ENCODE assay signal across 16 cellular contexts in genomic region chr14:100129161-100129589, GRCh38. TPM values are rescaled to one million over a fixed set of nuclear protein-coding genes. Genes with fewer than 3 reads are reported as not detected.
DNase-seq lines count a peak whose midpoint lies in the region; ATAC-seq and TF ChIP-seq lines count a peak whose summit lies in the region.
"Had no signal": no experiment of that assay in that cellular context is flagged by ENCODE, and none has a peak within 500 bp of the region (broad histone marks: within the 10 kb centered on the region; RNA-seq: fewer than 3 reads in every experiment).

No MANE protein-coding gene starts in this region.

- peak overlapping the region; percentile 78 for H3K27ac Mint-ChIP-seq in activated T-cell treated with anti-CD3 and anti-CD28 coated beads, Interleukin-2, amount 50 U/mL, for 24 hours
- H3K27ac Mint-ChIP-seq in glutamatergic neuron (ENCODE audit: unreplicated experiment): peak overlapping the region; percentile 19
- peak overlapping the region; percentile 69 for H3K27ac Mint-ChIP-seq in stimulated activated naive B cell treated with anti-CD40 and anti-IgM and Interleukin-4, amounts not matched to agents 10 μg/mL and 1 μg/mL and 100 μg/mL, for 72 hours
- no peak overlapping the region for H3K27ac Mint-ChIP-seq in HFFc6

- no peaks in the 10 kb centered on the region for H3K27me3 Mint-ChIP-seq in activated T-cell treated with anti-CD3 and anti-CD28 coated beads, Interleukin-2, amount 50 U/mL, for 24 hours
- H3K27me3 Mint-ChIP-seq in glutamatergic neuron (ENCODE audit: unreplicated experiment): peaks cover 11% of the 10 kb centered on the region
- no peaks in the 10 kb centered on the region for H3K27me3 Mint-ChIP-seq in stimulated activated naive B cell treated with anti-CD40 and anti-IgM and Interleukin-4, amounts not matched to agents 10 μg/mL and 1 μg/mL and 100 μg/mL, for 72 hours
- peaks cover 18% of the 10 kb centered on the region for H3K27me3 Mint-ChIP-seq in HFFc6 (ENCODE audit: insufficient read depth)

- in situ Hi-C loops in astrocyte of the spinal cord (cut with HindIII; ENCODE audit: low sequenced_read_pairs): no loop called here

- no peak for ATAC-seq in stimulated activated naive B cell treated with anti-CD40 and anti-IgM and Interleukin-4, amounts not matched to agents 10 μg/mL and 1 μg/mL and 100 μg/mL, for 72 hours (replicated peaks)
- ATAC-seq in GM21526 (IDR thresholded peaks at IDR 0.05; ENCODE audit: low FRiP score, unreplicated experiment): no peak
- ATAC-seq: A549; activated T-cell treated with anti-CD3 and anti-CD28 coated beads, Interleukin-2, amount 50 U/mL, for 4 hours; HepG2; left colon had no signal

- H3K36me3 Mint-ChIP-seq in activated T-cell treated with anti-CD3 and anti-CD28 coated beads, Interleukin-2, amount 50 U/mL, for 24 hours (ENCODE audit: low read depth): peaks cover 97% of the 10 kb centered on the region
- peaks cover 6% of the 10 kb centered on the region for H3K36me3 Mint-ChIP-seq in glutamatergic neuron (ENCODE audit: unreplicated experiment)
- H3K36me3 Mint-ChIP-seq in stimulated activated naive B cell treated with anti-CD40 and anti-IgM and Interleukin-4, amounts not matched to agents 10 μg/mL and 1 μg/mL and 100 μg/mL, for 72 hours: peaks cover 52 to 66% of the 10 kb centered on the region in 2 donors
- H3K36me3 Mint-ChIP-seq in HFFc6 (ENCODE audit: low read depth): no peaks in the 10 kb centered on the region

- no peaks in the 10 kb centered on the region for H3K9me3 Mint-ChIP-seq in activated T-cell treated with anti-CD3 and anti-CD28 coated beads, Interleukin-2, amount 50 U/mL, for 24 hours
- H3K9me3 Mint-ChIP-seq in glutamatergic neuron (ENCODE audit: unreplicated experiment) (peaks cover 13% of the 10 kb centered on the region), HFFc6 (no peaks in the 10 kb centered on the region)
- no peaks in the 10 kb centered on the region for H3K9me3 Mint-ChIP-seq in stimulated activated naive B cell treated with anti-CD40 and anti-IgM and Interleukin-4, amounts not matched to agents 10 μg/mL and 1 μg/mL and 100 μg/mL, for 72 hours
- H3K9me3 Mint-ChIP-seq: activated T-cell treated with anti-CD3 and anti-CD28 coated beads, Interleukin-2, amount 50 U/mL, for 4 hours had no signal

- no peaks in the 10 kb centered on the region for H3K4me1 Mint-ChIP-seq in activated T-cell treated with anti-CD3 and anti-CD28 coated beads, Interleukin-2, amount 50 U/mL, for 24 hours (ENCODE audit: low read depth)
- H3K4me1 Mint-ChIP-seq in glutamatergic neuron (ENCODE audit: low read depth, unreplicated experiment): peaks cover 3% of the 10 kb centered on the region
- peaks cover 10 to 11% of the 10 kb centered on the region in 2 donors for H3K4me1 Mint-ChIP-seq in stimulated activated naive B cell treated with anti-CD40 and anti-IgM and Interleukin-4, amounts not matched to agents 10 μg/mL and 1 μg/mL and 100 μg/mL, for 72 hours
- no peaks in the 10 kb centered on the region; the same call in 1 of the 2 replicates for H3K4me1 Mint-ChIP-seq in HFFc6 (ENCODE audit: low read depth)

- no peak overlapping the region for H3K4me3 Mint-ChIP-seq in activated T-cell treated with anti-CD3 and anti-CD28 coated beads, Interleukin-2, amount 50 U/mL, for 24 hours
- no peak overlapping the region for H3K4me3 Mint-ChIP-seq in glutamatergic neuron (ENCODE audit: unreplicated experiment)
- no peak overlapping the region for H3K4me3 Mint-ChIP-seq in stimulated activated naive B cell treated with anti-CD40 and anti-IgM and Interleukin-4, amounts not matched to agents 10 μg/mL and 1 μg/mL and 100 μg/mL, for 72 hours
- H3K4me3 Mint-ChIP-seq in HFFc6: no peak overlapping the region
- H3K4me3 Mint-ChIP-seq: activated T-cell treated with anti-CD3 and anti-CD28 coated beads, Interleukin-2, amount 50 U/mL, for 4 hours had no signal

- DNase-seq in activated T-cell treated with anti-CD3 and anti-CD28 coated beads, Interleukin-2, amount 50 U/mL, for 24 hours: no peak
- no peak for DNase-seq in activated T-cell treated with anti-CD3 and anti-CD28 coated beads, Interleukin-2, amount 50 U/mL, for 48 hours
- DNase-seq in astrocyte of the spinal cord (ENCODE audit: low read depth, low spot score): peak; percentile 24
- no peak for DNase-seq in glutamatergic neuron
- no peak for DNase-seq in stimulated activated naive B cell treated with anti-CD40 and anti-IgM and Interleukin-4, amounts not matched to agents 10 μg/mL and 1 μg/mL and 100 μg/mL, for 72 hours
- no peak for DNase-seq in HFFc6
- DNase-seq in stimulated activated CD4-positive, alpha-beta T cell treated with anti-CD3 and anti-CD28 coated beads, Interleukin-12 subunit alpha, Interleukin-12 subunit beta, amount 100 ng/mL, for 4 hours: no peak
- DNase-seq: activated CD4-positive, alpha-beta T cell treated with anti-CD3 and anti-CD28 coated beads for 48 hours; activated T-cell treated with anti-CD3 and anti-CD28 coated beads, Interleukin-2, amount 50 U/mL, for 4 hours; left colon; NCI-H2081 treated with DMSO at 0.1 percent for 48 hours; NCI-H774 had no signal

- H3K4me3 ChIP-seq in astrocyte of the spinal cord (ENCODE audit: low read depth, low read length): no peak overlapping the region
- H3K4me3 ChIP-seq: A549, ascending aorta had no signal

- no peak for TF ChIP-seq CTCF in astrocyte of the spinal cord (IDR thresholded peaks at IDR 0.05; ENCODE audit: low read depth, low read length)
- no peak for TF ChIP-seq CTCF in glutamatergic neuron (IDR thresholded peaks at IDR 0.05; ENCODE audit: partially characterized antibody, unreplicated experiment)
- no peak for TF ChIP-seq CTCF in HFFc6 (IDR thresholded peaks at IDR 0.05)

RNA-seq across cellular contexts. Expression of gene DEGS2, which starts 30.3 kb away (rescaled TPM):
- total RNA-seq in glutamatergic neuron (ENCODE audit: unreplicated experiment): 0.34 TPM
- total RNA-seq in HFFc6 (2021; fragmentation: NEBNext Ultra II Directional; extraction: Animal tissue kit (Norgen Biotek cat#: 25700)): not detected
